Comparison of ENCODE assay signal across 8 cellular contexts in genomic region chr20:35663516-35663812, GRCh38. TPM values are rescaled to one million over a fixed set of nuclear protein-coding genes. Genes with fewer than 3 reads are reported as not detected.
DNase-seq lines count a peak whose midpoint lies in the region; ATAC-seq, FAIRE-seq and TF ChIP-seq lines count a peak whose summit lies in the region.

No MANE protein-coding gene starts in this region.

- no peaks in the 10 kb centered on the region for H3K36me3 ChIP-seq in astrocyte (ENCODE audit: insufficient read depth, low read length)
- peaks cover 0 to 2% of the 10 kb centered on the region in 2 experiments; a peak in 1 of 5 replicates for H3K36me3 ChIP-seq in HepG2 (replicated peaks in 1 of 2; ENCODE audit: control insufficient read depth in 1 of 2, insufficient read depth in 2 of 2, low read length in 2 of 2)
- H3K36me3 ChIP-seq in transverse colon = peaks cover 0 to 2% (median 0%) of the 10 kb centered on the region in 4 donors

- CTCF ChIA-PET in HepG2 (lab: Yijun Ruan, JAX; ENCODE audit: low intra/inter-chr PET ratio, low total read pairs) = no interaction called here

- no peaks in the 10 kb centered on the region for H3K9me3 Mint-ChIP-seq in astrocyte (ENCODE audit: unreplicated experiment)

- H3K27me3 ChIP-seq in astrocyte (ENCODE audit: insufficient read depth, low read length) (no peaks in the 10 kb centered on the region), HepG2 (ENCODE audit: control insufficient read depth in 1 of 2, insufficient read depth in 2 of 2, low read length in 2 of 2) (no peaks in the 10 kb centered on the region; a peak in 1 of 5 replicates), transverse colon (no peaks in the 10 kb centered on the region)

- TF ChIP-seq CTCF in 22Rv1 (IDR thresholded peaks at IDR 0.05) = no peak
- no peak for TF ChIP-seq CTCF in astrocyte (IDR thresholded peaks at IDR 0.05; ENCODE audit: insufficient read depth, low read depth, low read length)
- TF ChIP-seq CTCF in HepG2 (CRISPR knock-in tag; IDR thresholded peaks at IDR 0.05) = no peak
- no peak for TF ChIP-seq CTCF in transverse colon (IDR thresholded peaks at IDR 0.05)

- ATAC-seq in HG02588 (IDR thresholded peaks at IDR 0.05; ENCODE audit: unreplicated experiment) (peak; percentile 10), HepG2 (peak; percentile 22; the same call in 1 of the 3 replicates), GM21390 (IDR thresholded peaks at IDR 0.05; ENCODE audit: unreplicated experiment) (no peak)

- peak overlapping the region; percentile 97 for H3K9ac ChIP-seq in astrocyte (ENCODE audit: low read length)
- H3K9ac ChIP-seq in HepG2 (ENCODE audit: insufficient read depth, low read depth, low read length) = peak overlapping the region; percentile 99

- peak overlapping the region; percentile 94 for H3K4me3 Mint-ChIP-seq in astrocyte (ENCODE audit: unreplicated experiment)

- in situ Hi-C loops in HepG2 (cut with HindIII; ENCODE audit: extremely low pct_ligation_motif_present, low pct_unique_long_range_greater_than_20kb) = loop anchor here (5.0 kb wide), 1 partner anchor 46 kb away; the partner anchor contains the start of gene SPAG4
- in situ Hi-C loops in transverse colon (cut with MboI; ENCODE audit: low pct_ligation_motif_present in 1 of 4, low pct_unique_long_range_greater_than_20kb in 1 of 4, low sequenced_read_pairs in 3 of 4) = no loop called here

- intact Hi-C loops in HepG2 (cut with micrococcal nuclease; ENCODE audit: unreplicated experiment) = no loop called here
- intact Hi-C loops in transverse colon (cut with DNase I; ENCODE audit: low total_unique reads) = no loop called here

- POLR2A ChIA-PET in HepG2 (lab: Yijun Ruan, JAX) = interaction anchor here (0.8 to 4.6 kb wide), 26 partner anchors 9 to 291 kb away, joined by 3 to 73 read pairs (median 5); partner anchors contain the start of genes CEP250, ERGIC3, NFS1 and PHF20

- BruUV-seq in HepG2 (replicated peaks; lab: Mats Ljungman, UMichigan) = no TSS peak

- peaks cover 35% of the 10 kb centered on the region for H3K4me1 Mint-ChIP-seq in astrocyte (ENCODE audit: low read depth, unreplicated experiment)

- TF ChIP-seq RAD21 in HepG2 (CRISPR knock-in tag; IDR thresholded peaks at IDR 0.05) = no peak

- under 1% methylated on average over 7 of the region's 7 CpGs for WGBS in HepG2 (ENCODE audit: low lambda C conversion rate)
- 0 to 11% methylated on average over 1 to 7 of the region's 7 CpGs for WGBS in transverse colon (ENCODE audit: low coverage in 1 of 2), 2 donors

- peak overlapping the region; percentile 95 for H3K27ac Mint-ChIP-seq in astrocyte (ENCODE audit: unreplicated experiment)

- H3K9me3 ChIP-seq in astrocyte (ENCODE audit: insufficient read depth, low read depth, low read length) (no peaks in the 10 kb centered on the region), HepG2 (ENCODE audit: low read length) (no peaks in the 10 kb centered on the region), transverse colon (no peaks in the 10 kb centered on the region)

- H3K4me1 ChIP-seq in astrocyte (ENCODE audit: insufficient read depth, low read length) (peaks cover 22% of the 10 kb centered on the region), HepG2 (ENCODE audit: insufficient read depth, low read length) (peaks cover 53% of the 10 kb centered on the region), transverse colon (peaks cover 15 to 52% (median 45%) of the 10 kb centered on the region in 4 donors)

- peak overlapping the region; percentile 89 for H3K4me3 ChIP-seq in astrocyte (ENCODE audit: insufficient read depth, low read depth, low read length)
- H3K4me3 ChIP-seq in HepG2 (replicated peaks in 1 of 3; ENCODE audit: insufficient read depth in 1 of 3, low read depth in 2 of 3, low read length in 3 of 3) = peak overlapping the region; percentile 76 to 99 (median 79)
- peak overlapping the region; percentile 57 to 87 (median 64) for H3K4me3 ChIP-seq in transverse colon

- H4K20me1 ChIP-seq in astrocyte (ENCODE audit: insufficient read depth, low read length) (peaks cover 59% of the 10 kb centered on the region), HepG2 (ENCODE audit: insufficient read depth, low read length) (peaks cover 56% of the 10 kb centered on the region)

- peak overlapping the region; percentile 97 for H3K4me2 ChIP-seq in astrocyte (ENCODE audit: low read length)
- peak overlapping the region; percentile 95 for H3K4me2 ChIP-seq in HepG2 (ENCODE audit: low read depth, low read length)

- TF ChIP-seq POLR2A in HepG2 (IDR thresholded peaks at IDR 0.05; ENCODE audit: insufficient read depth in 1 of 2, low read depth in 2 of 2, low read length in 2 of 2) = no peak; a peak in 2 of 4 replicates
- no peak for TF ChIP-seq POLR2A in transverse colon (IDR thresholded peaks at IDR 0.05)

- DNase-seq in astrocyte (ENCODE audit: low read depth) (peak; percentile 25), HepG2 (ENCODE audit: low spot score) (no peak), transverse colon (no peak), NCI-H1092 (lab: John Stamatoyannopoulos, UW) (no peak), amniotic stem cell (lab: John Stamatoyannopoulos, UW) (no peak)

- FAIRE-seq in astrocyte (lab: Jason Lieb, UNC) (no peak), HepG2 (lab: Jason Lieb, UNC) (no peak)

- H2AFZ ChIP-seq in astrocyte (ENCODE audit: low read depth, low read length) (no peak overlapping the region), HepG2 (ENCODE audit: low read length) (no peak overlapping the region)

- no peaks in the 10 kb centered on the region for H3K27me3 Mint-ChIP-seq in astrocyte (ENCODE audit: low read depth, unreplicated experiment)

- H3K36me3 Mint-ChIP-seq in astrocyte (ENCODE audit: low read depth, unreplicated experiment) = peaks cover 3% of the 10 kb centered on the region

- H3K79me2 ChIP-seq in astrocyte (ENCODE audit: insufficient read depth, low read length) (peaks cover 65% of the 10 kb centered on the region), HepG2 (ENCODE audit: insufficient read depth, low read length) (peaks cover 63% of the 10 kb centered on the region)

- H3K27ac ChIP-seq in 22Rv1 = peak overlapping the region; percentile 92
- H3K27ac ChIP-seq in astrocyte (ENCODE audit: low read depth, low read length) = peak overlapping the region; percentile 92
- peak overlapping the region; percentile 90 for H3K27ac ChIP-seq in HepG2 (ENCODE audit: extremely low read length, insufficient read depth, low read length)
- peak overlapping the region; percentile 94 to 98 (median 96) for H3K27ac ChIP-seq in transverse colon

- TF ChIP-seq EP300 in HepG2 (IDR thresholded peaks at IDR 0.05; ENCODE audit: low read depth in 2 of 2, low read length in 2 of 2) (no peak), HepG2 (CRISPR knock-in tag; IDR thresholded peaks at IDR 0.05; ENCODE audit: borderline replicate concordance) (no peak), transverse colon (IDR thresholded peaks at IDR 0.05; ENCODE audit: low read depth) (no peak)

RNA-seq across cellular contexts. Expression of gene CPNE1, which starts 1.2 kb away (rescaled TPM):
- total RNA-seq in astrocyte (194 and 200 TPM in 2 replicates), HepG2 (2016; rRNA removed; fragmentation: Illumina TruSeq; extraction: Trizol) (431 and 439 TPM in 2 replicates), transverse colon (100 to 1,000 TPM in 3 of 4 donors, 10 to 100 TPM in 1; 67.7 to 225 (median 132) TPM)
- total RNA-seq in HepG2 (2016; cell fraction: cytosol; rRNA removed; fragmentation: Illumina TruSeq; extraction: Trizol; ENCODE audit: low read depth) = 101 and 106 TPM in 2 replicates
- total RNA-seq in HepG2 (2016; cell fraction: insoluble cytoplasmic fraction; rRNA removed; fragmentation: Illumina TruSeq; extraction: Trizol) = 375 and 428 TPM in 2 replicates
- 226 and 229 TPM in 2 replicates for total RNA-seq in HepG2 (2016; cell fraction: membrane; rRNA removed; fragmentation: Illumina TruSeq; extraction: Trizol)
- total RNA-seq in HepG2 (2016; cell fraction: nucleus; rRNA removed; fragmentation: Illumina TruSeq; extraction: Trizol) = 227 and 285 TPM in 2 replicates
- 369 and 408 TPM in 2 replicates for polyA plus RNA-seq in HepG2 (2011; rRNA removed)
- 458 and 619 TPM in 2 replicates for polyA plus RNA-seq in HepG2 (2011; cell fraction: cytosol; rRNA removed)
- 810 and 933 TPM in 2 replicates for polyA plus RNA-seq in HepG2 (2011; cell fraction: nucleus; rRNA removed)
- 457 and 478 TPM in 2 replicates for polyA plus RNA-seq in HepG2 (2012)
- polyA plus RNA-seq in HepG2 (2016; cell fraction: cytosol; fragmentation: Illumina TruSeq; extraction: Trizol; ENCODE audit: low read depth) = 121 and 137 TPM in 2 replicates
- 374 and 508 TPM in 2 replicates for polyA plus RNA-seq in HepG2 (2016; cell fraction: insoluble cytoplasmic fraction; fragmentation: Illumina TruSeq; extraction: Trizol; ENCODE audit: low read depth)
- polyA plus RNA-seq in HepG2 (2016; cell fraction: membrane; fragmentation: Illumina TruSeq; extraction: Trizol; ENCODE audit: low read depth) = 213 and 247 TPM in 2 replicates
- 541 and 549 TPM in 2 replicates for polyA plus RNA-seq in HepG2 (2016; cell fraction: nucleus; fragmentation: Illumina TruSeq; extraction: Trizol; ENCODE audit: insufficient read depth, low read depth)
- polyA minus RNA-seq in HepG2 (2011; rRNA and poly(A)+ RNA removed; ENCODE audit: low replicate concordance) = 283 and 707 TPM in 2 replicates
- polyA minus RNA-seq in HepG2 (2011; cell fraction: cytosol; rRNA and poly(A)+ RNA removed) = 243 and 283 TPM in 2 replicates
- 258 and 260 TPM in 2 replicates for polyA minus RNA-seq in HepG2 (2011; cell fraction: nucleus; rRNA and poly(A)+ RNA removed)

RNA-seq across cellular contexts. Expression of gene RBM12, which starts 1.2 kb away (rescaled TPM):
- total RNA-seq in astrocyte (78.1 and 88.4 TPM in 2 replicates), HepG2 (2016; rRNA removed; fragmentation: Illumina TruSeq; extraction: Trizol) (104 and 111 TPM in 2 replicates), transverse colon (10 to 100 TPM; 24.7 to 33.8 (median 29.3) TPM)
- total RNA-seq in HepG2 (2016; cell fraction: cytosol; rRNA removed; fragmentation: Illumina TruSeq; extraction: Trizol; ENCODE audit: low read depth) = 14.8 and 16.3 TPM in 2 replicates
- 99.0 and 104 TPM in 2 replicates for total RNA-seq in HepG2 (2016; cell fraction: insoluble cytoplasmic fraction; rRNA removed; fragmentation: Illumina TruSeq; extraction: Trizol)
- 35.0 and 42.5 TPM in 2 replicates for total RNA-seq in HepG2 (2016; cell fraction: membrane; rRNA removed; fragmentation: Illumina TruSeq; extraction: Trizol)
- 73.6 and 78.3 TPM in 2 replicates for total RNA-seq in HepG2 (2016; cell fraction: nucleus; rRNA removed; fragmentation: Illumina TruSeq; extraction: Trizol)
- 84.9 and 97.9 TPM in 2 replicates for polyA plus RNA-seq in HepG2 (2011; rRNA removed)
- polyA plus RNA-seq in HepG2 (2011; cell fraction: cytosol; rRNA removed) = 68.6 and 77.9 TPM in 2 replicates
- 101 and 129 TPM in 2 replicates for polyA plus RNA-seq in HepG2 (2011; cell fraction: nucleus; rRNA removed)
- 41.4 and 42.7 TPM in 2 replicates for polyA plus RNA-seq in HepG2 (2012)
- polyA plus RNA-seq in HepG2 (2016; cell fraction: cytosol; fragmentation: Illumina TruSeq; extraction: Trizol; ENCODE audit: low read depth) = 1.7 and 2.2 TPM in 2 replicates
- polyA plus RNA-seq in HepG2 (2016; cell fraction: insoluble cytoplasmic fraction; fragmentation: Illumina TruSeq; extraction: Trizol; ENCODE audit: low read depth) = 58.1 and 68.5 TPM in 2 replicates
- polyA plus RNA-seq in HepG2 (2016; cell fraction: membrane; fragmentation: Illumina TruSeq; extraction: Trizol; ENCODE audit: low read depth) = 8.8 and 10.1 TPM in 2 replicates
- 74.6 and 75.6 TPM in 2 replicates for polyA plus RNA-seq in HepG2 (2016; cell fraction: nucleus; fragmentation: Illumina TruSeq; extraction: Trizol; ENCODE audit: insufficient read depth, low read depth)
- polyA minus RNA-seq in HepG2 (2011; rRNA and poly(A)+ RNA removed; ENCODE audit: low replicate concordance) = 373 and 464 TPM in 2 replicates
- polyA minus RNA-seq in HepG2 (2011; cell fraction: cytosol; rRNA and poly(A)+ RNA removed) = 67.4 and 80.5 TPM in 2 replicates
- polyA minus RNA-seq in HepG2 (2011; cell fraction: nucleus; rRNA and poly(A)+ RNA removed) = 128 and 140 TPM in 2 replicates

RNA-seq across cellular contexts. Expression of gene NFS1, which starts 35.7 kb away (rescaled TPM):
- total RNA-seq in astrocyte (30.3 and 33.0 TPM in 2 replicates), HepG2 (2016; rRNA removed; fragmentation: Illumina TruSeq; extraction: Trizol) (88.1 and 94.4 TPM in 2 replicates), transverse colon (10 to 100 TPM; 28.4 to 54.1 (median 42.0) TPM)
- total RNA-seq in HepG2 (2016; cell fraction: cytosol; rRNA removed; fragmentation: Illumina TruSeq; extraction: Trizol; ENCODE audit: low read depth) = 7.6 and 8.7 TPM in 2 replicates
- total RNA-seq in HepG2 (2016; cell fraction: insoluble cytoplasmic fraction; rRNA removed; fragmentation: Illumina TruSeq; extraction: Trizol) = 82.1 and 92.4 TPM in 2 replicates
- total RNA-seq in HepG2 (2016; cell fraction: membrane; rRNA removed; fragmentation: Illumina TruSeq; extraction: Trizol) = 25.4 and 28.4 TPM in 2 replicates
- total RNA-seq in HepG2 (2016; cell fraction: nucleus; rRNA removed; fragmentation: Illumina TruSeq; extraction: Trizol) = 45.9 and 47.9 TPM in 2 replicates
- polyA plus RNA-seq in HepG2 (2011; rRNA removed) = 61.8 and 65.9 TPM in 2 replicates
- 56.2 and 69.5 TPM in 2 replicates for polyA plus RNA-seq in HepG2 (2011; cell fraction: cytosol; rRNA removed)
- 70.7 and 72.8 TPM in 2 replicates for polyA plus RNA-seq in HepG2 (2011; cell fraction: nucleus; rRNA removed)
- polyA plus RNA-seq in HepG2 (2012) = 36.7 and 39.1 TPM in 2 replicates
- 6.5 and 6.6 TPM in 2 replicates for polyA plus RNA-seq in HepG2 (2016; cell fraction: cytosol; fragmentation: Illumina TruSeq; extraction: Trizol; ENCODE audit: low read depth)
- 86.7 and 90.3 TPM in 2 replicates for polyA plus RNA-seq in HepG2 (2016; cell fraction: insoluble cytoplasmic fraction; fragmentation: Illumina TruSeq; extraction: Trizol; ENCODE audit: low read depth)
- polyA plus RNA-seq in HepG2 (2016; cell fraction: membrane; fragmentation: Illumina TruSeq; extraction: Trizol; ENCODE audit: low read depth) = 16.6 and 16.9 TPM in 2 replicates
- polyA plus RNA-seq in HepG2 (2016; cell fraction: nucleus; fragmentation: Illumina TruSeq; extraction: Trizol; ENCODE audit: insufficient read depth, low read depth) = 69.1 and 70.6 TPM in 2 replicates
- 67.9 and 114 TPM in 2 replicates for polyA minus RNA-seq in HepG2 (2011; rRNA and poly(A)+ RNA removed; ENCODE audit: low replicate concordance)
- 23.0 and 27.1 TPM in 2 replicates for polyA minus RNA-seq in HepG2 (2011; cell fraction: cytosol; rRNA and poly(A)+ RNA removed)
- polyA minus RNA-seq in HepG2 (2011; cell fraction: nucleus; rRNA and poly(A)+ RNA removed) = 20.9 and 23.7 TPM in 2 replicates

RNA-seq across cellular contexts. Expression of gene ROMO1, which starts 35.7 kb away (rescaled TPM):
- total RNA-seq in astrocyte (185 and 201 TPM in 2 replicates), HepG2 (2016; rRNA removed; fragmentation: Illumina TruSeq; extraction: Trizol) (636 and 726 TPM in 2 replicates), transverse colon (100 to 1,000 TPM; 114 to 416 (median 182) TPM)
- total RNA-seq in HepG2 (2016; cell fraction: cytosol; rRNA removed; fragmentation: Illumina TruSeq; extraction: Trizol; ENCODE audit: low read depth) = 328 and 530 TPM in 2 replicates
- 687 and 846 TPM in 2 replicates for total RNA-seq in HepG2 (2016; cell fraction: insoluble cytoplasmic fraction; rRNA removed; fragmentation: Illumina TruSeq; extraction: Trizol)
- 460 and 632 TPM in 2 replicates for total RNA-seq in HepG2 (2016; cell fraction: membrane; rRNA removed; fragmentation: Illumina TruSeq; extraction: Trizol)
- total RNA-seq in HepG2 (2016; cell fraction: nucleus; rRNA removed; fragmentation: Illumina TruSeq; extraction: Trizol) = 223 and 226 TPM in 2 replicates
- polyA plus RNA-seq in HepG2 (2011; rRNA removed) = 688 and 755 TPM in 2 replicates
- 1,254 and 1,646 TPM in 2 replicates for polyA plus RNA-seq in HepG2 (2011; cell fraction: cytosol; rRNA removed)
- 503 and 546 TPM in 2 replicates for polyA plus RNA-seq in HepG2 (2011; cell fraction: nucleus; rRNA removed)
- polyA plus RNA-seq in HepG2 (2012) = 282 and 451 TPM in 2 replicates
- 292 and 453 TPM in 2 replicates for polyA plus RNA-seq in HepG2 (2016; cell fraction: cytosol; fragmentation: Illumina TruSeq; extraction: Trizol; ENCODE audit: low read depth)
- polyA plus RNA-seq in HepG2 (2016; cell fraction: insoluble cytoplasmic fraction; fragmentation: Illumina TruSeq; extraction: Trizol; ENCODE audit: low read depth) = 479 and 541 TPM in 2 replicates
- 317 and 387 TPM in 2 replicates for polyA plus RNA-seq in HepG2 (2016; cell fraction: membrane; fragmentation: Illumina TruSeq; extraction: Trizol; ENCODE audit: low read depth)
- polyA plus RNA-seq in HepG2 (2016; cell fraction: nucleus; fragmentation: Illumina TruSeq; extraction: Trizol; ENCODE audit: insufficient read depth, low read depth) = 282 and 344 TPM in 2 replicates
- 60.0 and 169 TPM in 2 replicates for polyA minus RNA-seq in HepG2 (2011; rRNA and poly(A)+ RNA removed; ENCODE audit: low replicate concordance)
- polyA minus RNA-seq in HepG2 (2011; cell fraction: cytosol; rRNA and poly(A)+ RNA removed) = 79.8 and 108 TPM in 2 replicates
- 30.8 and 37.7 TPM in 2 replicates for polyA minus RNA-seq in HepG2 (2011; cell fraction: nucleus; rRNA and poly(A)+ RNA removed)

RNA-seq across cellular contexts. Expression of gene SPAG4, which starts 47.8 kb away (rescaled TPM):
- total RNA-seq in astrocyte (1.2 TPM in 2 replicates), HepG2 (2016; rRNA removed; fragmentation: Illumina TruSeq; extraction: Trizol) (2.5 and 5.8 TPM in 2 replicates), transverse colon (10 to 100 TPM in 1 of 4 donors, 1 to 10 TPM in 1, not detected in 2; 3.3 to 17.5 TPM)
- 2.5 and 4.4 TPM in 2 replicates for total RNA-seq in HepG2 (2016; cell fraction: cytosol; rRNA removed; fragmentation: Illumina TruSeq; extraction: Trizol; ENCODE audit: low read depth)
- 4.1 and 5.3 TPM in 2 replicates for total RNA-seq in HepG2 (2016; cell fraction: insoluble cytoplasmic fraction; rRNA removed; fragmentation: Illumina TruSeq; extraction: Trizol)
- total RNA-seq in HepG2 (2016; cell fraction: membrane; rRNA removed; fragmentation: Illumina TruSeq; extraction: Trizol) = 3.0 and 4.9 TPM in 2 replicates
- 3.3 and 6.5 TPM in 2 replicates for total RNA-seq in HepG2 (2016; cell fraction: nucleus; rRNA removed; fragmentation: Illumina TruSeq; extraction: Trizol)
- polyA plus RNA-seq in HepG2 (2011; rRNA removed) = 137 and 149 TPM in 2 replicates
- 115 and 170 TPM in 2 replicates for polyA plus RNA-seq in HepG2 (2011; cell fraction: cytosol; rRNA removed)
- 334 and 438 TPM in 2 replicates for polyA plus RNA-seq in HepG2 (2011; cell fraction: nucleus; rRNA removed)
- polyA plus RNA-seq in HepG2 (2012) = 64.5 and 105 TPM in 2 replicates
- 3.0 and 3.3 TPM in 2 replicates for polyA plus RNA-seq in HepG2 (2016; cell fraction: cytosol; fragmentation: Illumina TruSeq; extraction: Trizol; ENCODE audit: low read depth)
- 2.3 and 4.7 TPM in 2 replicates for polyA plus RNA-seq in HepG2 (2016; cell fraction: insoluble cytoplasmic fraction; fragmentation: Illumina TruSeq; extraction: Trizol; ENCODE audit: low read depth)
- 3.0 TPM in 2 replicates for polyA plus RNA-seq in HepG2 (2016; cell fraction: membrane; fragmentation: Illumina TruSeq; extraction: Trizol; ENCODE audit: low read depth)
- 9.7 and 14.0 TPM in 2 replicates for polyA plus RNA-seq in HepG2 (2016; cell fraction: nucleus; fragmentation: Illumina TruSeq; extraction: Trizol; ENCODE audit: insufficient read depth, low read depth)
- 2.7 and 72.2 TPM in 2 replicates for polyA minus RNA-seq in HepG2 (2011; rRNA and poly(A)+ RNA removed; ENCODE audit: low replicate concordance)
- polyA minus RNA-seq in HepG2 (2011; cell fraction: cytosol; rRNA and poly(A)+ RNA removed) = 33.7 and 35.8 TPM in 2 replicates
- 26.8 and 32.9 TPM in 2 replicates for polyA minus RNA-seq in HepG2 (2011; cell fraction: nucleus; rRNA and poly(A)+ RNA removed)
